ENCODE assay signal across 4 cellular contexts in the genomic region with DNA sequence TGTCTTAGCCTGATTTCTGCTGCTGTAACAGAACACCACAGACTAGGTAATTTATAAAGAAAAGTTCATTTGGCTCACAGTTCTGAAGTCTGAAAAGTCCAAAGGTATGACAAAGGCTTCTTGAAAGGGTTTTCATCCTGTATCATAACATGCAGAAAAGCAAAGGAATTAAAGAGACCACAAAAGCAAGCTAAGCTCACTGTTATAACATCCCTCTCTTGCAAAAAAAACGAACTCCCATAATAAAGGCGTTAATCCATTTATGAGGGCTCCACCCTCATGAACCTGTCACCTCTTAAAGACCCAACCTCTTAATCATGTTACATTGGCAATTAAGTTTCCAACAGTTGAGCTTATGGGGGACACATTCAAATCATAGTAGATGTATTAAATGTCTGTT.
"Had no signal": no experiment of that assay in that cellular context is flagged by ENCODE, and none has a peak within 500 bp of the region (broad histone marks: within the 10 kb centered on the region; RNA-seq: fewer than 3 reads in every experiment).

No MANE protein-coding gene starts in this region.

- H3K4me3 ChIP-seq: K562 had no signal

- DNase-seq: IMR-90, KBM-7, KG1 had no signal
